ENCODE assay signal across 23 cellular contexts in the genomic region with DNA sequence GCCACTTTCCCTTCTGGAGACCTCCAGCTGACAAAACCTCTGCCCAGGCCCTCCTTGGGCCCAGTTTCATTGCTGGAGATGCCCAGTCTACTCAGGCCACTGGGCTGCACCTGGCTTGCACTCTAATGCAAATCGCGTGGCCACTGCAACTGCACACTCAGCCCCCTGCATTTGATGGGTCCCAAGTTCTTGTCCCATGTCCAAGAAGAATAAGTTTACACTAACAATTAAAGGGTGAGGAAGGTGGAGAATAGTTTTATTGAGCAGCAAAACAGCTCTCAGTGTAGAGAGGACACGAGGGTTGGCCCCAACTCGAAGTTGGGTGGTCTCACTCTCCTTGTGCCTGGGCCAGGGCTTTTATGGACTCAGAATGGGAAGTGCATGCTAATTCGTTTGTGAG. TPM values are rescaled to one million over a fixed set of nuclear protein-coding genes. Genes with fewer than 3 reads are reported as not detected.
DNase-seq lines count a peak whose midpoint lies in the region; ATAC-seq, FAIRE-seq and TF ChIP-seq lines count a peak whose summit lies in the region.
"Had no signal": no experiment of that assay in that cellular context is flagged by ENCODE, and none has a peak within 500 bp of the region (broad histone marks: within the 10 kb centered on the region; RNA-seq: fewer than 3 reads in every experiment).

No MANE protein-coding gene starts in this region.

- ATAC-seq in activated CD8-positive, alpha-beta T cell treated with anti-CD3 and anti-CD28 coated beads, Interleukin-2, amount 10 ng/mL, durations not matched to agents 7 days and 5 days = no peak
- ATAC-seq in naive thymus-derived CD4-positive, alpha-beta T cell = no peak
- ATAC-seq: body of pancreas, foreskin keratinocyte, left lung had no signal

- no peak overlapping the region for H3K4me3 ChIP-seq in HEK293 (ENCODE audit: low read depth, low read length)
- H3K4me3 ChIP-seq in naive thymus-derived CD4-positive, alpha-beta T cell (ENCODE audit: low read length) = peak overlapping the region; percentile 6
- H3K4me3 ChIP-seq: body of pancreas, left lung, sigmoid colon, SK-N-MC had no signal

- H3K4me3 Mint-ChIP-seq in activated naive CD4-positive, alpha-beta T cell treated with anti-CD3 and anti-CD28 coated beads, Interleukin-2, amount 10 ng/mL, durations not matched to agents 7 days and 5 days = no peak overlapping the region
- no peak overlapping the region for H3K4me3 Mint-ChIP-seq in activated CD8-positive, alpha-beta T cell treated with anti-CD3 and anti-CD28 coated beads, Interleukin-2, amount 10 ng/mL, durations not matched to agents 7 days and 5 days
- H3K4me3 Mint-ChIP-seq in naive thymus-derived CD4-positive, alpha-beta T cell = peak overlapping the region in 5 of 10 donors; percentile 5 to 34 (median 23)
- H3K4me3 Mint-ChIP-seq: neural crest cell had no signal

- DNase-seq in activated naive CD4-positive, alpha-beta T cell treated with anti-CD3 and anti-CD28 coated beads, Interleukin-2, amount 10 ng/mL, durations not matched to agents 7 days and 5 days = no peak
- DNase-seq in activated naive CD4-positive, alpha-beta T cell treated with Interleukin-2 at 50 U/mL for 16 hours = no peak
- no peak for DNase-seq in activated CD8-positive, alpha-beta T cell treated with anti-CD3 and anti-CD28 coated beads, Interleukin-2, amount 10 ng/mL, durations not matched to agents 7 days and 5 days
- DNase-seq in naive thymus-derived CD4-positive, alpha-beta T cell = no peak
- DNase-seq in kidney tubule cell (ENCODE audit: low spot score) (no peak), GM19239 (ENCODE audit: insufficient read length, low spot score) (no peak)
- DNase-seq: activated CD4-positive, CD25-positive, alpha-beta regulatory T cell; body of pancreas; C1 segment of cervical spinal cord; effector CD8-positive, alpha-beta T cell; foreskin keratinocyte; KG1; NCI-H1436; NCI-H524; sigmoid colon; stimulated activated CD4-positive, alpha-beta T cell treated with anti-CD3 and anti-CD28 coated beads, Interleukin-15, amount 100 ng/mL, for 24 hours had no signal

- peaks cover 42% of the 10 kb centered on the region for H3K4me1 Mint-ChIP-seq in activated naive CD4-positive, alpha-beta T cell treated with anti-CD3 and anti-CD28 coated beads, Interleukin-2, amount 10 ng/mL, durations not matched to agents 7 days and 5 days
- peaks cover 47% of the 10 kb centered on the region for H3K4me1 Mint-ChIP-seq in activated CD8-positive, alpha-beta T cell treated with anti-CD3 and anti-CD28 coated beads, Interleukin-2, amount 10 ng/mL, durations not matched to agents 7 days and 5 days (ENCODE audit: low read depth)
- peaks cover 15 to 50% (median 40%) of the 10 kb centered on the region in 7 donors for H3K4me1 Mint-ChIP-seq in naive thymus-derived CD4-positive, alpha-beta T cell
- H3K4me1 Mint-ChIP-seq: neural crest cell had no signal

- no peak for FAIRE-seq in GM19239 (lab: Jason Lieb, UNC)
- FAIRE-seq: GM12891 had no signal

- no peak for TF ChIP-seq CTCF in HEK293 (tag by site-specific recombination; IDR thresholded peaks at IDR 0.05)

- no peak overlapping the region for H3K27ac ChIP-seq in HEK293 (ENCODE audit: extremely low read depth, low read depth, low read length)
- no peak overlapping the region for H3K27ac ChIP-seq in naive thymus-derived CD4-positive, alpha-beta T cell (ENCODE audit: low read depth, low read length)
- H3K27ac ChIP-seq: body of pancreas, foreskin keratinocyte, left lung, sigmoid colon, SK-N-MC had no signal

- H3K27me3 Mint-ChIP-seq in activated naive CD4-positive, alpha-beta T cell treated with anti-CD3 and anti-CD28 coated beads, Interleukin-2, amount 10 ng/mL, durations not matched to agents 7 days and 5 days = no peaks in the 10 kb centered on the region
- H3K27me3 Mint-ChIP-seq in activated CD8-positive, alpha-beta T cell treated with anti-CD3 and anti-CD28 coated beads, Interleukin-2, amount 10 ng/mL, durations not matched to agents 7 days and 5 days (ENCODE audit: low read depth) = no peaks in the 10 kb centered on the region
- H3K27me3 Mint-ChIP-seq in naive thymus-derived CD4-positive, alpha-beta T cell = no peaks in the 10 kb centered on the region

- H3K27ac Mint-ChIP-seq in activated naive CD4-positive, alpha-beta T cell treated with anti-CD3 and anti-CD28 coated beads, Interleukin-2, amount 10 ng/mL, durations not matched to agents 7 days and 5 days = peak overlapping the region; percentile 75
- peak overlapping the region; percentile 82 for H3K27ac Mint-ChIP-seq in activated CD8-positive, alpha-beta T cell treated with anti-CD3 and anti-CD28 coated beads, Interleukin-2, amount 10 ng/mL, durations not matched to agents 7 days and 5 days
- peak overlapping the region; percentile 57 to 97 (median 84) for H3K27ac Mint-ChIP-seq in naive thymus-derived CD4-positive, alpha-beta T cell

- H3K27me3 ChIP-seq in naive thymus-derived CD4-positive, alpha-beta T cell (ENCODE audit: control insufficient read depth in 2 of 2, insufficient read depth in 2 of 2, low read length in 2 of 2) = no peaks in the 10 kb centered on the region
- H3K27me3 ChIP-seq: body of pancreas, foreskin keratinocyte, left lung, sigmoid colon had no signal

- H3K9me3 ChIP-seq in HEK293 (ENCODE audit: control insufficient read depth, insufficient read depth, low read depth, low read length) = no peaks in the 10 kb centered on the region
- peaks cover 0 to 8% (median 6%) of the 10 kb centered on the region in 3 experiments for H3K9me3 ChIP-seq in naive thymus-derived CD4-positive, alpha-beta T cell (ENCODE audit: control insufficient read depth in 2 of 3, low read length in 3 of 3)

- H3K36me3 ChIP-seq in HEK293 (ENCODE audit: control insufficient read depth in 2 of 2, insufficient read depth in 1 of 2, low read length in 2 of 2) = no peaks in the 10 kb centered on the region
- H3K36me3 ChIP-seq in naive thymus-derived CD4-positive, alpha-beta T cell (ENCODE audit: control insufficient read depth in 2 of 3, insufficient read depth in 3 of 3, low read length in 3 of 3) = no peaks in the 10 kb centered on the region
- H3K36me3 ChIP-seq: left lung, sigmoid colon had no signal

- peaks cover 35% of the 10 kb centered on the region for H3K9me3 Mint-ChIP-seq in activated naive CD4-positive, alpha-beta T cell treated with anti-CD3 and anti-CD28 coated beads, Interleukin-2, amount 10 ng/mL, durations not matched to agents 7 days and 5 days
- H3K9me3 Mint-ChIP-seq in activated CD8-positive, alpha-beta T cell treated with anti-CD3 and anti-CD28 coated beads, Interleukin-2, amount 10 ng/mL, durations not matched to agents 7 days and 5 days (ENCODE audit: insufficient read depth) = peaks cover 21% of the 10 kb centered on the region
- peaks cover 0 to 35% (median 14%) of the 10 kb centered on the region in 11 donors for H3K9me3 Mint-ChIP-seq in naive thymus-derived CD4-positive, alpha-beta T cell

- POLR2A ChIA-PET in HEK293 (lab: Yijun Ruan, JAX) = no interaction called here
- POLR2A ChIA-PET in activated CD8-positive, alpha-beta T cell treated with anti-CD3 and anti-CD28 coated beads, Interleukin-2, amount 10 ng/mL, durations not matched to agents 7 days and 5 days (lab: Charles Lee) = interaction anchor here (2.2 kb wide), 1 partner anchor 18 kb away, joined by 11 read pairs; no protein-coding TSS in a partner anchor
- POLR2A ChIA-PET in naive thymus-derived CD4-positive, alpha-beta T cell (lab: Charles Lee) = interaction anchor here (1.0 kb wide), 1 partner anchor 28 kb away, joined by 3 read pairs; no protein-coding TSS in a partner anchor

- intact Hi-C loops in naive thymus-derived CD4-positive, alpha-beta T cell (cut with micrococcal nuclease) = no loop called here

- CTCF ChIA-PET in activated naive CD4-positive, alpha-beta T cell treated with anti-CD3 and anti-CD28 coated beads, Interleukin-2, amount 10 ng/mL, durations not matched to agents 7 days and 5 days (lab: Charles Lee) = no interaction called here
- CTCF ChIA-PET in HEK293 (lab: Yijun Ruan, JAX) = no interaction called here
- CTCF ChIA-PET in activated CD8-positive, alpha-beta T cell treated with anti-CD3 and anti-CD28 coated beads, Interleukin-2, amount 10 ng/mL, durations not matched to agents 7 days and 5 days (lab: Charles Lee) = no interaction called here
- CTCF ChIA-PET in naive thymus-derived CD4-positive, alpha-beta T cell (lab: Charles Lee) = interaction anchor here (1.0 kb wide), 1 partner anchor 10 kb away, joined by 3 read pairs; no protein-coding TSS in a partner anchor

- H3K4me1 ChIP-seq in HEK293 (ENCODE audit: control insufficient read depth, insufficient read depth, low read length) = no peaks in the 10 kb centered on the region
- peaks cover 29 to 30% of the 10 kb centered on the region in 2 donors for H3K4me1 ChIP-seq in naive thymus-derived CD4-positive, alpha-beta T cell (ENCODE audit: control insufficient read depth in 2 of 2, insufficient read depth in 2 of 2, low read length in 2 of 2)
- H3K4me1 ChIP-seq: body of pancreas, foreskin keratinocyte, left lung had no signal

- H3K36me3 Mint-ChIP-seq in activated naive CD4-positive, alpha-beta T cell treated with anti-CD3 and anti-CD28 coated beads, Interleukin-2, amount 10 ng/mL, durations not matched to agents 7 days and 5 days = peaks cover 46% of the 10 kb centered on the region
- H3K36me3 Mint-ChIP-seq in activated CD8-positive, alpha-beta T cell treated with anti-CD3 and anti-CD28 coated beads, Interleukin-2, amount 10 ng/mL, durations not matched to agents 7 days and 5 days (ENCODE audit: low read depth) = peaks cover 57% of the 10 kb centered on the region
- H3K36me3 Mint-ChIP-seq in naive thymus-derived CD4-positive, alpha-beta T cell = peaks cover 4 to 57% (median 7%) of the 10 kb centered on the region in 5 donors

TF ChIP-seq in HEK293, 187 proteins besides CTCF, POLR2A, EP300 and RAD21 (continues in another document):
- TF ChIP-seq ZFP37 (tag by site-specific recombination; IDR thresholded peaks at IDR 0.05) = no peak
- TF ChIP-seq ZNF140 (tag by site-specific recombination; IDR thresholded peaks at IDR 0.05) = no peak

RNA-seq across cellular contexts. Expression of a gene that starts 31.9 kb away (rescaled TPM):
- total RNA-seq in activated CD8-positive, alpha-beta T cell treated with anti-CD3 and anti-CD28 coated beads, Interleukin-2, amount 10 ng/mL, durations not matched to agents 7 days and 5 days = 100 to 1,000 TPM; 142 to 144 TPM
- 10 to 100 TPM; 51.3 to 97.3 (median 54.7) TPM for total RNA-seq in naive thymus-derived CD4-positive, alpha-beta T cell
- polyA plus RNA-seq in naive thymus-derived CD4-positive, alpha-beta T cell = 100 to 1,000 TPM in 1 of 2 donors, 10 to 100 TPM in 1; 93.4 to 110 TPM
- total RNA-seq: foreskin keratinocyte, neural crest cell, RPMI7951 had no signal
- polyA plus RNA-seq: AG04450, foreskin keratinocyte had no signal
